ENCODE assay signal across 15 cellular contexts in the genomic region with DNA sequence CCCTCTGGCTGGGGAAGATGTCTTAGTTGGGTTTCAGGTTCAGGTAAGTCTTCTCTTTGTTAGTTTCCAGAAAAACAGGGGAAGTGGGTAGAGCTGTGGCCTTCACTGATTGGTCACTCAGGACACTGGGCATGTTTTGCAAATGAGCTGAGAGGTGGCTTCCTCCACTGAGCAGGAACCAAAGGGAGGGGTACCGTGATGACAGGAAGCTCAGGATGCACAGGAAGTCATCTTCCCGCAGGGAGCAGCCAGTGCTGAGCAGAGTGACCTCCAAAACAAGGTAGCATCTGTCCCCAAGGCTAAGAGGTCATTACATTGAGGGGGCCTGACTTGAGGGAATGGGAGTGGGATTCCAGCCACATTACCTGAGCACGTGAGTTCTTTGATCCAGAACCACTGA. TPM values are rescaled to one million over a fixed set of nuclear protein-coding genes. Genes with fewer than 3 reads are reported as not detected.
DNase-seq lines count a peak whose midpoint lies in the region; ATAC-seq, FAIRE-seq and TF ChIP-seq lines count a peak whose summit lies in the region.
"Had no signal": no experiment of that assay in that cellular context is flagged by ENCODE, and none has a peak within 500 bp of the region (broad histone marks: within the 10 kb centered on the region; RNA-seq: fewer than 3 reads in every experiment).

No MANE protein-coding gene starts in this region.

- peak overlapping the region; percentile 78 for H3K27ac Mint-ChIP-seq in T-helper 17 cell

- H3K27ac ChIP-seq in BLaER1 (no peak overlapping the region), prostate gland (no peak overlapping the region)
- H3K27ac ChIP-seq: testis had no signal

- no peak overlapping the region for H3K4me3 ChIP-seq in BLaER1
- no peak overlapping the region for H3K4me3 ChIP-seq in prostate gland
- H3K4me3 ChIP-seq: testis had no signal

- H3K4me2 ChIP-seq in BLaER1: 0 out of 2 replicates have a peak overlapping the region, but pooled peaks have one; percentile 7

- H3K27me3 ChIP-seq in BLaER1 (no peaks in the 10 kb centered on the region), prostate gland (replicated peaks; ENCODE audit: insufficient read depth) (no peaks in the 10 kb centered on the region)
- H3K27me3 ChIP-seq: testis had no signal

- no peak overlapping the region for H3K9ac ChIP-seq in BLaER1

- peaks cover 26% of the 10 kb centered on the region for H3K4me1 Mint-ChIP-seq in T-helper 17 cell

- peak; percentile 25; the same call in 1 of the 2 replicates for TF ChIP-seq POLR2A in GM12891 (IDR thresholded peaks at IDR 0.05; ENCODE audit: low read depth, low read length)
- no peak for TF ChIP-seq POLR2A in prostate gland (IDR thresholded peaks at IDR 0.05)

- TF ChIP-seq CTCF in prostate gland (IDR thresholded peaks at IDR 0.05): no peak

- peak overlapping the region; percentile 33 for H3K4me3 Mint-ChIP-seq in T-helper 17 cell

- peaks cover 53% of the 10 kb centered on the region for H3K4me1 ChIP-seq in BLaER1
- peaks cover 5% of the 10 kb centered on the region for H3K4me1 ChIP-seq in prostate gland (replicated peaks)
- H3K4me1 ChIP-seq: testis had no signal

- 61% methylated on average over 3 of the region's 3 CpGs for WGBS in prostate gland

- peaks cover 60% of the 10 kb centered on the region for H4K20me1 ChIP-seq in BLaER1

- H3K36me3 Mint-ChIP-seq in T-helper 17 cell (ENCODE audit: low read depth): peaks cover 2% of the 10 kb centered on the region

- H3K9me3 ChIP-seq in BLaER1 (no peaks in the 10 kb centered on the region), T-helper 17 cell (ENCODE audit: control insufficient read depth, low read length, poor library complexity, severe bottlenecking) (no peaks in the 10 kb centered on the region), prostate gland (no peaks in the 10 kb centered on the region)
- H3K9me3 ChIP-seq: testis had no signal

- H3K27me3 Mint-ChIP-seq in T-helper 17 cell: no peaks in the 10 kb centered on the region

- no peak for ATAC-seq in T-helper 17 cell
- ATAC-seq: activated CD4-positive, CD25-positive, alpha-beta regulatory T cell treated with anti-CD3 and anti-CD28 coated beads, Interleukin-2, amount 50 U/mL, for 24 hours had no signal

- H3K36me3 ChIP-seq in BLaER1 (peaks cover 35% of the 10 kb centered on the region), prostate gland (no peaks in the 10 kb centered on the region)

- intact Hi-C loops in prostate gland (cut with DNase I): no loop called here

- FAIRE-seq in GM12891 (lab: Jason Lieb, UNC): peak; percentile 23
- FAIRE-seq: HepG2 had no signal

- DNase-seq in GM12891 (ENCODE audit: insufficient read length, low spot score) (no peak), T-helper 17 cell (no peak), iPS-NIHi11 (ENCODE audit: low spot score) (peak; percentile 33), NCI-H524 treated with DMSO at 0.1 percent for 48 hours (lab: John Stamatoyannopoulos, UW) (no peak), prostate gland (ENCODE audit: low spot score) (no peak), HuH-7.5 (ENCODE audit: low spot score) (no peak), globus pallidus (ENCODE audit: low spot score) (no peak)
- DNase-seq: DMS 273 treated with DMSO at 0.1 percent for 48 hours, NCI-H1436, NCI-H748 treated with DMSO at 0.1 percent for 48 hours, testis had no signal

TF ChIP-seq in GM12891, 5 proteins besides CTCF, POLR2A, EP300 and RAD21:
- TF ChIP-seq SPI1 (IDR thresholded peaks at IDR 0.05; ENCODE audit: low read depth, low read length): peak; percentile 53
- no peak for TF ChIP-seq PAX5 (IDR thresholded peaks at IDR 0.05; ENCODE audit: insufficient read depth, low read length, severe bottlenecking)
- no peak for TF ChIP-seq TAF1 (IDR thresholded peaks at IDR 0.05; ENCODE audit: low read depth, low read length)
- TF ChIP-seq POLR2AphosphoS5 (IDR thresholded peaks at IDR 0.05; ENCODE audit: low read depth, low read length): no peak
- no peak for TF ChIP-seq POU2F2 (IDR thresholded peaks at IDR 0.05; ENCODE audit: low read depth, low read length)
TF ChIP-seq in GM12891: peak in this region for 1.

RNA-seq across cellular contexts. Expression of a gene that starts 5.6 kb away (rescaled TPM):
- polyA plus RNA-seq in GM12891 (2012; ENCODE audit: low read depth, missing spikeins): 60.7 TPM
- total RNA-seq in T-helper 17 cell (10 to 100 TPM; 20.6 to 29.8 TPM), prostate gland (100 to 1,000 TPM; 120 to 166 TPM)

RNA-seq across cellular contexts. Expression of a gene that starts 16.2 kb away (rescaled TPM):
- 7.2 TPM for polyA plus RNA-seq in GM12891 (2012; ENCODE audit: low read depth, missing spikeins)
- 1 to 10 TPM; 8.9 to 9.3 TPM for total RNA-seq in T-helper 17 cell
- 10 to 100 TPM; 13.6 to 15.1 TPM for total RNA-seq in prostate gland

RNA-seq across cellular contexts. Expression of a gene that starts 28.3 kb away (rescaled TPM):
- 347 TPM for polyA plus RNA-seq in GM12891 (2012; ENCODE audit: low read depth, missing spikeins)
- total RNA-seq in T-helper 17 cell: 10 to 100 TPM; 40.0 to 46.8 TPM
- total RNA-seq in prostate gland: 100 to 1,000 TPM in 1 of 2 donors, 10 to 100 TPM in 1; 97.9 to 132 TPM

RNA-seq across cellular contexts. Expression of a gene that starts 38.2 kb away (rescaled TPM):
- 2.4 TPM for polyA plus RNA-seq in GM12891 (2012; ENCODE audit: low read depth, missing spikeins)
- total RNA-seq in T-helper 17 cell (10 to 100 TPM; 11.7 to 14.9 TPM), prostate gland (10 to 100 TPM; 65.0 to 66.4 TPM)
- total RNA-seq: SK-MEL-5 had no signal

RNA-seq across cellular contexts. Expression of a gene that starts 56.8 kb away (rescaled TPM):
- polyA plus RNA-seq in GM12891 (2012; ENCODE audit: low read depth, missing spikeins): 260 TPM
- total RNA-seq in T-helper 17 cell (100 to 1,000 TPM; 216 to 236 TPM), prostate gland (10 to 100 TPM; 79.7 to 97.2 TPM)
